12 cellular contexts compared by ENCODE assay signal in the genomic region with DNA sequence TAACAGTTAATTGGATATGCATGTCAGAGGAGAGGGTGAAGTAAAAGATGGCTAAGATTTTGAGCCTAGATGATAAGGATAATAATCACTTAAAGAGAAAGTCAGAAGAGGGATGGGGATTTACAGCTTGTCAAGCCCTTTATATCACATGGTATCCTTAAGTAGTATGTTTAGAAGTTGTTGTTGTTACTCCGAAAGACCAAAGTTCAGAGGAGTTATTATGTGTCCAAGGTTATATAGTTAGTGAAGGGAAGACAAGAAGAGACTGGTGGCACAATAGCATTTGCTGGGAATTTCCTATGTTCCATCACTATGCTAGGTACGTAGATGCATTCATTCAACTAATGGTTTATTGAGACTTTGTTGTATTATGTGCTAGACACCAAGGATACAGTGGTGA.
"Had no signal": no experiment of that assay in that cellular context is flagged by ENCODE, and none has a peak within 500 bp of the region (broad histone marks: within the 10 kb centered on the region; RNA-seq: fewer than 3 reads in every experiment).

No MANE protein-coding gene starts in this region.

- H3K4me3 ChIP-seq: gastrocnemius medialis had no signal

- ATAC-seq: gastrocnemius medialis; natural killer cell treated with Interleukin-12 subunit alpha and Interleukin-12 subunit beta and Interleukin-15 and Interleukin-18, amount 100 ng/mL, for 72 hours; T-helper 17 cell; WTC11 had no signal

- H3K27me3 ChIP-seq: gastrocnemius medialis had no signal

- DNase-seq: activated CD4-positive, alpha-beta T cell treated with anti-CD3 and anti-CD28 coated beads for 48 hours; activated naive CD4-positive, alpha-beta T cell; cortex of kidney; effector memory CD4-positive, alpha-beta T cell; gastrocnemius medialis; mammary epithelial cell; occipital lobe; stimulated activated CD4-positive, alpha-beta T cell treated with anti-CD3 and anti-CD28 coated beads, Interleukin-4, amount 100 ng/mL, for 4 hours; T-helper 17 cell; trophoblast cell had no signal

- H3K9me3 ChIP-seq: gastrocnemius medialis had no signal
